ENCODE assay signal across 15 cellular contexts in the genomic region with DNA sequence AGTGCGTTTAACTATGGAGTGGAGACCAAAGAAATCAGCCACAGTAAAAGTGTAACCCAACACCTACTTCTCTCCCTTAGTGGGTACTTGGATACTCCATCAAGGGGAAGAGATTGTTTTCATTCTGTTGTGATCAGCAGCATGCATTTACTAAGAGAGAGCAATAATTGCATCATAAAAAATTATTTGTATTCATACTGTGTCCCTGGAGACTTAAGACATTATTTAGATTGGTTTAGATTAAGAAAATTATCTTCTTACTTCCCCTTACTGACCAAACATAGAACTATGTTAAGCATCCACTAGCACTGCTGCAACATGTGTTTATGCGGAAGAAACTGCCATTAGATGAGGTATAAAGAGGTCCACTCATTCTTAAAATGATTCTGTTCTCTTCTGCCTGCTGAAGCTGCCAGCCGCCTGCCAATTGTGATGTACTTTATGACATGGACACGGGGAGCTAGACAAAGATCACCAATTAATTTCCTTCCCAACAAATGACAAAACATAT.
DNase-seq lines count a peak whose midpoint lies in the region; ATAC-seq and TF ChIP-seq lines count a peak whose summit lies in the region.
"Had no signal": no experiment of that assay in that cellular context is flagged by ENCODE, and none has a peak within 500 bp of the region (broad histone marks: within the 10 kb centered on the region; RNA-seq: fewer than 3 reads in every experiment).

No MANE protein-coding gene starts in this region.

- H3K27ac ChIP-seq in left lung (no peak overlapping the region), substantia nigra (ENCODE audit: low read depth, low read length, poor library complexity, severe bottlenecking) (no peak overlapping the region)
- H3K27ac ChIP-seq: cardiac muscle cell, KMS-11, prostate gland, tibial artery had no signal

- intact Hi-C loops in left lung (cut with DNase I) = no loop called here
- intact Hi-C loops in cardiac septum (cut with DNase I) = no loop called here

- peak; percentile 65 for ATAC-seq in left lung
- ATAC-seq in HG02678 (IDR thresholded peaks at IDR 0.05; ENCODE audit: unreplicated experiment) = no peak

- H3K4me3 ChIP-seq in BJ (ENCODE audit: low read depth, low read length) (no peak overlapping the region), astrocyte of the cerebellum (ENCODE audit: low read depth, low read length) (no peak overlapping the region), left lung (no peak overlapping the region)
- H3K4me3 ChIP-seq: cardiac muscle cell, prostate gland, tibial artery had no signal

- DNase-seq in BJ (ENCODE audit: low read depth) = peak; percentile 93
- peak; percentile 53 for DNase-seq in NCI-H1105 (lab: John Stamatoyannopoulos, UW)
- DNase-seq in astrocyte of the cerebellum (ENCODE audit: low read depth) = peak; percentile 41
- no peak for DNase-seq in left lung
- DNase-seq in cardiac septum (ENCODE audit: low spot score) = no peak
- no peak for DNase-seq in substantia nigra (lab: John Stamatoyannopoulos, UW)
- DNase-seq in GM20000 (ENCODE audit: low spot score) = no peak
- DNase-seq: activated effector memory CD4-positive, alpha-beta T cell treated with anti-CD3 and anti-CD28 coated beads, Interleukin-2, amount 50 U/mL, for 16 hours; CD4-positive, alpha-beta T cell; GDM1; tibial artery had no signal

- in situ Hi-C loops in astrocyte of the cerebellum (cut with HindIII; ENCODE audit: low sequenced_read_pairs) = no loop called here

- H3K27me3 ChIP-seq in BJ (ENCODE audit: control insufficient read depth, insufficient read depth, low read length) = no peaks in the 10 kb centered on the region
- H3K27me3 ChIP-seq in left lung = no peaks in the 10 kb centered on the region
- H3K27me3 ChIP-seq: cardiac muscle cell, tibial artery had no signal

- H3K4me1 ChIP-seq in left lung = no peaks in the 10 kb centered on the region
- H3K4me1 ChIP-seq: prostate gland had no signal

- TF ChIP-seq CTCF in BJ (IDR thresholded peaks at IDR 0.05; ENCODE audit: insufficient read depth, low read depth, low read length) (no peak), astrocyte of the cerebellum (IDR thresholded peaks at IDR 0.05; ENCODE audit: low read depth, low read length, missing control alignments) (no peak), left lung (IDR thresholded peaks at IDR 0.05) (no peak), GM20000 (IDR thresholded peaks at IDR 0.05; ENCODE audit: extremely low read depth, missing control alignments) (no peak)

- H3K36me3 ChIP-seq in BJ (ENCODE audit: control insufficient read depth, insufficient read depth, low read length) (no peaks in the 10 kb centered on the region), left lung (no peaks in the 10 kb centered on the region)
- H3K36me3 ChIP-seq: cardiac muscle cell, prostate gland, tibial artery had no signal

- CTCF ChIA-PET in BJ (lab: Yijun Ruan, JAX) = interaction anchor here (2.4 kb wide), 1 partner anchor 34 kb away, joined by 9 read pairs; no protein-coding TSS in a partner anchor

- POLR2A ChIA-PET in BJ (lab: Charles Lee) = no interaction called here

- peaks cover 0 to 4% of the 10 kb centered on the region in 2 donors for H3K9me3 ChIP-seq in left lung
- H3K9me3 ChIP-seq: prostate gland, tibial artery had no signal

Comparison
In these comparisons a context has a peak if more than half of its experiments do, and no peak if none do; other contexts are left out.
1. DNase-seq: peak in BJ (single experiment), NCI-H1105 (single experiment) and astrocyte of the cerebellum (single experiment); none in left lung (0 of 2), cardiac septum (single experiment), substantia nigra (0 of 49) and GM20000 (single experiment).